10 cellular contexts compared by ENCODE assay signal in genomic region chr20:3744806-3745685, GRCh38. TPM values are rescaled to one million over a fixed set of nuclear protein-coding genes. Genes with fewer than 3 reads are reported as not detected.
DNase-seq lines count a peak whose midpoint lies in the region; ATAC-seq and TF ChIP-seq lines count a peak whose summit lies in the region.
"Had no signal": no experiment of that assay in that cellular context is flagged by ENCODE, and none has a peak within 500 bp of the region (broad histone marks: within the 10 kb centered on the region; RNA-seq: fewer than 3 reads in every experiment).

No MANE protein-coding gene starts in this region.

- H3K9me3 ChIP-seq in effector memory CD4-positive, alpha-beta T cell (ENCODE audit: control insufficient read depth, low read length): no peaks in the 10 kb centered on the region

- no peak overlapping the region for H3K27ac Mint-ChIP-seq in nephron progenitor cell
- peak overlapping the region; percentile 67 for H3K27ac Mint-ChIP-seq in type B pancreatic cell

- H3K36me3 Mint-ChIP-seq in nephron progenitor cell (ENCODE audit: low read depth) (peaks cover 37% of the 10 kb centered on the region), type B pancreatic cell (no peaks in the 10 kb centered on the region)

- H3K4me1 Mint-ChIP-seq in nephron progenitor cell: peaks cover 18% of the 10 kb centered on the region
- H3K4me1 Mint-ChIP-seq in type B pancreatic cell (ENCODE audit: unreplicated experiment): peaks cover 5% of the 10 kb centered on the region

- no peaks in the 10 kb centered on the region for H3K27me3 ChIP-seq in effector memory CD4-positive, alpha-beta T cell (replicated peaks; ENCODE audit: control insufficient read depth, insufficient read depth, low read length, poor library complexity, severe bottlenecking)

- no peaks in the 10 kb centered on the region for H3K36me3 ChIP-seq in effector memory CD4-positive, alpha-beta T cell (ENCODE audit: control insufficient read depth, insufficient read depth, low read length)

- H3K4me3 Mint-ChIP-seq in nephron progenitor cell (peak overlapping the region; percentile 79), type B pancreatic cell (peak overlapping the region; percentile 77)

- no peak overlapping the region for H3K4me3 ChIP-seq in effector memory CD4-positive, alpha-beta T cell (ENCODE audit: insufficient read depth, low read depth, low read length, poor library complexity, severe bottlenecking)

- H3K9me3 Mint-ChIP-seq in nephron progenitor cell (peaks cover 7% of the 10 kb centered on the region), type B pancreatic cell (no peaks in the 10 kb centered on the region)

- no peak for ATAC-seq in HG03097 (IDR thresholded peaks at IDR 0.05; ENCODE audit: low FRiP score, unreplicated experiment)

- H3K27me3 Mint-ChIP-seq in nephron progenitor cell (ENCODE audit: low read depth, poor library complexity): peaks cover 54% of the 10 kb centered on the region
- peaks cover 51% of the 10 kb centered on the region for H3K27me3 Mint-ChIP-seq in type B pancreatic cell

- no peak for TF ChIP-seq CTCF in nephron progenitor cell (IDR thresholded peaks at IDR 0.05)
- TF ChIP-seq CTCF in type B pancreatic cell (conservative IDR thresholded peaks at IDR 0.05): no peak

- DNase-seq in Daoy (ENCODE audit: low read depth) (peak; percentile 65), NCI-H146 treated with DMSO at 0.1 percent for 48 hours (lab: John Stamatoyannopoulos, UW; ENCODE audit: unreplicated experiment) (peak; percentile 77), nephron progenitor cell (peak; percentile 86), type B pancreatic cell (ENCODE audit: extremely low spot score, unreplicated experiment) (no peak), UCSD-AML1 (lab: John Stamatoyannopoulos, UW; ENCODE audit: unreplicated experiment) (no peak)
- peak; percentile 43 to 67 for DNase-seq in activated CD4-positive, alpha-beta T cell treated with anti-CD3 and anti-CD28 coated beads, Interleukin-2, amount 50 U/mL, for 24 hours (ENCODE audit: low read depth in 1 of 2, low spot score in 1 of 2)
- DNase-seq in effector memory CD4-positive, alpha-beta T cell: peak; percentile 70 to 75 (median 73)

- H3K27ac ChIP-seq in effector memory CD4-positive, alpha-beta T cell (ENCODE audit: insufficient read depth, low read length, poor library complexity, severe bottlenecking): no peak overlapping the region
- H3K27ac ChIP-seq: HL-60 had no signal

- H3K4me1 ChIP-seq in effector memory CD4-positive, alpha-beta T cell (ENCODE audit: control insufficient read depth, insufficient read depth, low read length, poor library complexity, severe bottlenecking): peaks cover 12% of the 10 kb centered on the region

RNA-seq across cellular contexts. Expression of gene HSPA12B, which starts 12.6 kb away (rescaled TPM):
- total RNA-seq in Daoy (2014; rRNA removed; shearing (Covaris generic)): 0.17 TPM in 1 of 2 replicates, not detected in the other
- total RNA-seq in type B pancreatic cell (ENCODE audit: low replicate concordance): 0.10 and 5.2 TPM in 2 replicates
- total RNA-seq: myocyte had no signal

RNA-seq across cellular contexts. Expression of gene ADISSP, which starts 22.5 kb away (rescaled TPM):
- total RNA-seq in Daoy (2014; rRNA removed; shearing (Covaris generic)): 39.4 and 40.4 TPM in 2 replicates
- total RNA-seq in type B pancreatic cell (ENCODE audit: low replicate concordance): 21.7 and 49.4 TPM in 2 replicates

RNA-seq across cellular contexts. Expression of gene SIGLEC1, which starts 32.6 kb away (rescaled TPM):
- not detected in 2 replicates for total RNA-seq in Daoy (2014; rRNA removed; shearing (Covaris generic))
- not detected in 2 replicates for total RNA-seq in type B pancreatic cell (ENCODE audit: low replicate concordance)

RNA-seq across cellular contexts. Expression of gene SPEF1, which starts 36.2 kb away (rescaled TPM):
- 0.51 TPM in 1 of 2 replicates, not detected in the other for total RNA-seq in Daoy (2014; rRNA removed; shearing (Covaris generic))
- total RNA-seq in type B pancreatic cell (ENCODE audit: low replicate concordance): 0.55 and 3.0 TPM in 2 replicates

RNA-seq across cellular contexts. Expression of gene CENPB, which starts 41.5 kb away (rescaled TPM):
- total RNA-seq in Daoy (2014; rRNA removed; shearing (Covaris generic)): 91.3 and 94.1 TPM in 2 replicates
- 63.2 and 68.7 TPM in 2 replicates for total RNA-seq in type B pancreatic cell (ENCODE audit: low replicate concordance)

Comparison
In these comparisons a context has a peak if more than half of its experiments do, and no peak if none do; other contexts are left out.
1. DNase-seq: peak in Daoy (single experiment), NCI-H146 treated with DMSO at 0.1 percent for 48 hours (single experiment), activated CD4-positive, alpha-beta T cell treated with anti-CD3 and anti-CD28 coated beads, Interleukin-2, amount 50 U/mL, for 24 hours (2 of 2), effector memory CD4-positive, alpha-beta T cell (3 of 3) and nephron progenitor cell (single experiment); none in type B pancreatic cell (single experiment) and UCSD-AML1 (single experiment).